ENCODE assay signal across 8 cellular contexts in the genomic region with DNA sequence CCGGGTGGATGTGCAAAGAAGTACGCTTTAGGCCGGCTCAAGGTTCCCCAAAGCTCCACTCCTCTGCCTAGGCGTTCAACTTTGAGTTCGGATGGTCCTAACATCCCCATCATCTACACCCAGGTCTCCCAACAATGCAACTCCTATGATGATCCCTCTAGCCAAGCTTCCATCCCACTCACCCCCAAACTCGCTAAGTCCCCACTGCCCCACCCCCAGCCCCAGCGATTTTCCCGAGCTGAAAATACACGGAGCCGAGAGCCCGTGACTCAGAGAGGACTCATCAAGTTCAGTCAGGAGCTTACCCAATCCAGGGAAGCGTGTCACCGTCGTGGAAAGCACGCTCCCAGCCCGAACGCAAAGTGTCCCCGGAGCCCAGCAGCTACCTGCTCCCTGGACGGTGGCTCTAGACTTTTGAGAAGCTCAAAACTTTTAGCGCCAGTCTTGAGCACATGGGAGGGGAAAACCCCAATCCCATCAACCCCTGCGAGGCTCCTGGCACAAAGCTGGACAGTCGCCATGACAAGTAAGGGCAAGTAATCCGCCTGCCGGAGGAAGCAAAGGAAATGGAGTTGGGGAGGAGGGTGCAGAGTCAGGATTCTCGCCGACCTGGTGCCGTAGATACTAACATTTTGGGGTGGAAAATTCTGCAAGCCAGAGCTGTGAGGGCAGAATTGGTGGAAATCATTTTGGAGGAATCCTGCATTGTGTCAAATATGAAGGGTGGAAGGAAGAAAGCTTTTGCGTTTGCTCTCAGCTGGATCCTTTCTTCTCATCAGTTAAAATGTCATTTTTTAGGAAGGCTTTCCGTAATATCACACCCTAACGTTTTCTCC. TPM values are rescaled to one million over a fixed set of nuclear protein-coding genes. Genes with fewer than 3 reads are reported as not detected.
DNase-seq lines count a peak whose midpoint lies in the region; ATAC-seq and TF ChIP-seq lines count a peak whose summit lies in the region.

A gene (minus strand): TSS at position 419 of the 836 bp plus-strand sequence. CDS start 10,896 bp downstream, outside the sequence.

- DNase-seq in BJ (ENCODE audit: low read depth) (peak; percentile 62), NCI-H146 (lab: John Stamatoyannopoulos, UW) (peak; percentile 92), T-cell (peak; percentile 70 to 91 (median 86)), cardiac muscle cell (ENCODE audit: low read depth in 1 of 2, low spot score in 1 of 2) (peak; percentile 90 to 94), thyroid gland (peak; percentile 91 to 92)

- H3K79me2 ChIP-seq in parathyroid adenoma: peaks cover 23% of the 10 kb centered on the region

- H3K27me3 ChIP-seq in BJ (ENCODE audit: control insufficient read depth, insufficient read depth, low read length): no peaks in the 10 kb centered on the region
- no peaks in the 10 kb centered on the region for H3K27me3 ChIP-seq in cardiac muscle cell
- H3K27me3 ChIP-seq in parathyroid adenoma (ENCODE audit: control insufficient read depth, insufficient read depth, low read length): no peaks in the 10 kb centered on the region
- no peaks in the 10 kb centered on the region for H3K27me3 ChIP-seq in thyroid gland

- POLR2A ChIA-PET in BJ (lab: Charles Lee) (interaction anchor here (0.7 to 1.4 kb wide), 4 partner anchors 72 to 336 kb away, joined by 3 to 6 read pairs (median 5); no protein-coding TSS in a partner anchor), T-cell (lab: Charles Lee) (interaction anchor here (0.5 to 1.6 kb wide), 19 partner anchors 9 to 762 kb away, joined by 3 to 7 read pairs (median 4); a partner anchor contains a TSS)

- WGBS in adipose tissue, 3 donors: 0% methylated on average over 30 of the region's 30 CpGs
- WGBS in thyroid gland, 2 donors: 0 to 1% methylated on average over 27 to 30 of the region's 30 CpGs

- H3K9me3 ChIP-seq in cardiac muscle cell (ENCODE audit: low read depth) (no peaks in the 10 kb centered on the region), parathyroid adenoma (ENCODE audit: control insufficient read depth, low read length) (no peaks in the 10 kb centered on the region), thyroid gland (no peaks in the 10 kb centered on the region)

- no peaks in the 10 kb centered on the region for H3K27me3 Mint-ChIP-seq in T-cell

- CTCF ChIA-PET in BJ (lab: Yijun Ruan, JAX): interaction anchor here (0.6 to 5.2 kb wide), 42 partner anchors 14 to 641 kb away, joined by 3 to 91 read pairs (median 4); a partner anchor contains a TSS
- CTCF ChIA-PET in T-cell (lab: Charles Lee): interaction anchor here (0.5 to 4.0 kb wide), 42 partner anchors 13 to 690 kb away, joined by 3 to 36 read pairs (median 4); a partner anchor contains a TSS

- peaks cover 43 to 52% (median 52%) of the 10 kb centered on the region in 3 donors for H3K4me1 Mint-ChIP-seq in T-cell

- TF ChIP-seq POLR2A in thyroid gland (IDR thresholded peaks at IDR 0.05): peak in 1 of 2 donors; percentile 76

- H3K9me3 Mint-ChIP-seq in T-cell: no peaks in the 10 kb centered on the region

- intact Hi-C loops in thyroid gland (cut with DNase I): loop anchor here (5.0 kb wide), 2 partner anchors 55 to 115 kb away; a partner anchor contains a TSS

- peak within 1 kb of the TSS; percentile 100 for H3K27ac Mint-ChIP-seq in T-cell

- H3K4me1 ChIP-seq in cardiac muscle cell (ENCODE audit: low read depth) (peaks cover 15% of the 10 kb centered on the region), parathyroid adenoma (peaks cover 5% of the 10 kb centered on the region), thyroid gland (peaks cover 21% of the 10 kb centered on the region in 2 donors)

- H3K4me3 ChIP-seq in BJ (ENCODE audit: low read depth, low read length) (peak within 1 kb of the TSS; percentile 52), cardiac muscle cell (peak within 1 kb of the TSS; percentile 86), parathyroid adenoma (ENCODE audit: low read depth, low read length) (peak within 1 kb of the TSS; percentile 100), thyroid gland (replicated peaks in 1 of 3) (peak within 1 kb of the TSS; percentile 88 to 96 (median 89))

- peak within 1 kb of the TSS; percentile 64 for H3K9ac ChIP-seq in parathyroid adenoma

- peak within 1 kb of the TSS; percentile 89 for H2AFZ ChIP-seq in parathyroid adenoma

- H3K4me2 ChIP-seq in parathyroid adenoma (ENCODE audit: low read length): peak within 1 kb of the TSS; percentile 94

- peak; percentile 32 for ATAC-seq in GM21737 (IDR thresholded peaks at IDR 0.05; ENCODE audit: unreplicated experiment)
- ATAC-seq in T-cell (replicated peaks in 1 of 4): peak; percentile 47 to 62 (median 58)

- TF ChIP-seq CTCF in BJ (IDR thresholded peaks at IDR 0.05; ENCODE audit: insufficient read depth, low read depth, low read length) (no peak), cardiac muscle cell (IDR thresholded peaks at IDR 0.05; ENCODE audit: low read depth, low read length) (no peak), parathyroid adenoma (IDR thresholded peaks at IDR 0.05) (no peak), thyroid gland (IDR thresholded peaks at IDR 0.05) (peak in 1 of 6 experiments; percentile 15)

- peak within 1 kb of the TSS; percentile 85 to 99 (median 96) for H3K4me3 Mint-ChIP-seq in T-cell

- H3K27ac ChIP-seq in adipose tissue (ENCODE audit: low read depth, low read length) (peak within 1 kb of the TSS; percentile 98), cardiac muscle cell (peak within 1 kb of the TSS; percentile 99), parathyroid adenoma (peak within 1 kb of the TSS; percentile 99), thyroid gland (peak within 1 kb of the TSS; percentile 89 to 99 (median 97))

- peaks cover 6% of the 10 kb centered on the region for H3K36me3 Mint-ChIP-seq in T-cell

- no peaks in the 10 kb centered on the region for H3K36me3 ChIP-seq in BJ (ENCODE audit: control insufficient read depth, insufficient read depth, low read length)
- H3K36me3 ChIP-seq in cardiac muscle cell: no peaks in the 10 kb centered on the region
- H3K36me3 ChIP-seq in parathyroid adenoma (ENCODE audit: control insufficient read depth, insufficient read depth, low read length): no peaks in the 10 kb centered on the region
- H3K36me3 ChIP-seq in thyroid gland: no peaks in the 10 kb centered on the region

RNA-seq across cellular contexts. Expression of the gene that starts here (rescaled TPM):
- 27.6 and 48.4 TPM in 2 replicates for polyA plus RNA-seq in BJ (2011; rRNA removed)
- polyA minus RNA-seq in BJ (2011; rRNA and poly(A)+ RNA removed): 36.3 and 55.3 TPM in 2 replicates
- total RNA-seq in T-cell: 100 to 1,000 TPM in 2 of 5 donors, 10 to 100 TPM in 3; 65.1 to 108 (median 93.5) TPM
- polyA plus RNA-seq in adipose tissue: 10 to 100 TPM; 13.5 to 17.8 (median 16.6) TPM
- 28.9 and 30.9 TPM in 2 replicates for total RNA-seq in cardiac muscle cell
- polyA plus RNA-seq in cardiac muscle cell: 19.4 and 25.4 TPM in 2 replicates
- total RNA-seq in thyroid gland: 10 to 100 TPM; 16.4 to 66.4 (median 35.6) TPM

Comparison
In these comparisons a context has a peak if more than half of its experiments do, and no peak if none do; other contexts are left out.
1. Peak in every context shown above with its lines: DNase-seq, ATAC-seq, H3K4me3 ChIP-seq and H3K27ac ChIP-seq.